Comparison of ENCODE assay signal across 1 cellular context in genomic region chr7:70925411-70926115, GRCh38.
TF ChIP-seq lines count a peak whose summit lies in the region.

No MANE protein-coding gene starts in this region.

TF ChIP-seq in GM23338, 12 proteins besides CTCF, POLR2A, EP300 and RAD21 (continued from another document):
- TF ChIP-seq ZNF462 (CRISPR knock-in tag; IDR thresholded peaks at IDR 0.05) (no peak), REST (IDR thresholded peaks at IDR 0.05; ENCODE audit: unreplicated experiment) (no peak), EZH2 (IDR thresholded peaks at IDR 0.05; ENCODE audit: low read depth, unreplicated experiment) (no peak), NANOG (IDR thresholded peaks at IDR 0.05; ENCODE audit: borderline replicate concordance) (no peak), ZNF331 (CRISPR knock-in tag; IDR thresholded peaks at IDR 0.05; ENCODE audit: low read depth) (no peak)
